ENCODE assay signal across 8 cellular contexts in genomic region chr1:212186427-212187207, GRCh38.
DNase-seq lines count a peak whose midpoint lies in the region; ATAC-seq and TF ChIP-seq lines count a peak whose summit lies in the region.

No MANE protein-coding gene starts in this region.

- H3K27ac Mint-ChIP-seq in mesothelial cell of epicardium: no peak overlapping the region

- DNase-seq in activated T-cell treated with anti-CD3 and anti-CD28 coated beads, Interleukin-2, amount 50 U/mL, for 4 hours: no peak
- no peak for DNase-seq in activated T-cell treated with anti-CD3 and anti-CD28 coated beads, Interleukin-2, amount 50 U/mL, for 1 hour
- DNase-seq in NCI-H2107 treated with DMSO at 0.1 percent for 48 hours (lab: John Stamatoyannopoulos, UW; ENCODE audit: unreplicated experiment) (peak; percentile 58), left colon (peak; percentile 21 to 46), COLO668 (lab: John Stamatoyannopoulos, UW; ENCODE audit: unreplicated experiment) (no peak), mesothelial cell of epicardium (ENCODE audit: low spot score in 2 of 2, unreplicated experiment in 2 of 2) (no peak), NCI-H345 treated with DMSO at 0.1 percent for 48 hours (lab: John Stamatoyannopoulos, UW; ENCODE audit: unreplicated experiment) (no peak)

- H3K4me1 Mint-ChIP-seq in activated T-cell treated with anti-CD3 and anti-CD28 coated beads, Interleukin-2, amount 50 U/mL, for 4 hours (ENCODE audit: low read depth): peaks cover 30% of the 10 kb centered on the region
- no peaks in the 10 kb centered on the region for H3K4me1 Mint-ChIP-seq in mesothelial cell of epicardium

- no peaks in the 10 kb centered on the region for H3K27me3 Mint-ChIP-seq in activated T-cell treated with anti-CD3 and anti-CD28 coated beads, Interleukin-2, amount 50 U/mL, for 4 hours (ENCODE audit: low read depth)
- H3K27me3 Mint-ChIP-seq in mesothelial cell of epicardium (ENCODE audit: low read depth): no peaks in the 10 kb centered on the region

- no peak for TF ChIP-seq CTCF in mesothelial cell of epicardium (IDR thresholded peaks at IDR 0.05; ENCODE audit: unreplicated experiment)

- H3K4me3 Mint-ChIP-seq in activated T-cell treated with anti-CD3 and anti-CD28 coated beads, Interleukin-2, amount 50 U/mL, for 4 hours: peak overlapping the region; percentile 17
- no peak overlapping the region for H3K4me3 Mint-ChIP-seq in mesothelial cell of epicardium

- no peaks in the 10 kb centered on the region for H3K9me3 Mint-ChIP-seq in activated T-cell treated with anti-CD3 and anti-CD28 coated beads, Interleukin-2, amount 50 U/mL, for 4 hours
- no peaks in the 10 kb centered on the region for H3K9me3 Mint-ChIP-seq in mesothelial cell of epicardium

- intact Hi-C loops in left colon (cut with DNase I, micrococcal nuclease): no loop called here

- peak; percentile 48 to 68 for ATAC-seq in activated T-cell treated with anti-CD3 and anti-CD28 coated beads, Interleukin-2, amount 50 U/mL, for 4 hours
- ATAC-seq in HG02759 (IDR thresholded peaks at IDR 0.05; ENCODE audit: unreplicated experiment) (peak; percentile 98), left colon (peak; percentile 91)

- no peaks in the 10 kb centered on the region for H3K36me3 Mint-ChIP-seq in activated T-cell treated with anti-CD3 and anti-CD28 coated beads, Interleukin-2, amount 50 U/mL, for 4 hours (ENCODE audit: insufficient read depth)
- no peaks in the 10 kb centered on the region for H3K36me3 Mint-ChIP-seq in mesothelial cell of epicardium

Comparison
In these comparisons a context has a peak if more than half of its experiments do, and no peak if none do; other contexts are left out.
1. DNase-seq: peak in NCI-H2107 treated with DMSO at 0.1 percent for 48 hours (single experiment) and left colon (2 of 2); none in activated T-cell treated with anti-CD3 and anti-CD28 coated beads, Interleukin-2, amount 50 U/mL, for 4 hours (single experiment), activated T-cell treated with anti-CD3 and anti-CD28 coated beads, Interleukin-2, amount 50 U/mL, for 1 hour (single experiment), COLO668 (single experiment), mesothelial cell of epicardium (0 of 2) and NCI-H345 treated with DMSO at 0.1 percent for 48 hours (single experiment).
2. Peak in every context shown above with its lines, with median percentiles within 50 percentile points of each other: ATAC-seq.